8 cellular contexts compared by ENCODE assay signal in the genomic region with DNA sequence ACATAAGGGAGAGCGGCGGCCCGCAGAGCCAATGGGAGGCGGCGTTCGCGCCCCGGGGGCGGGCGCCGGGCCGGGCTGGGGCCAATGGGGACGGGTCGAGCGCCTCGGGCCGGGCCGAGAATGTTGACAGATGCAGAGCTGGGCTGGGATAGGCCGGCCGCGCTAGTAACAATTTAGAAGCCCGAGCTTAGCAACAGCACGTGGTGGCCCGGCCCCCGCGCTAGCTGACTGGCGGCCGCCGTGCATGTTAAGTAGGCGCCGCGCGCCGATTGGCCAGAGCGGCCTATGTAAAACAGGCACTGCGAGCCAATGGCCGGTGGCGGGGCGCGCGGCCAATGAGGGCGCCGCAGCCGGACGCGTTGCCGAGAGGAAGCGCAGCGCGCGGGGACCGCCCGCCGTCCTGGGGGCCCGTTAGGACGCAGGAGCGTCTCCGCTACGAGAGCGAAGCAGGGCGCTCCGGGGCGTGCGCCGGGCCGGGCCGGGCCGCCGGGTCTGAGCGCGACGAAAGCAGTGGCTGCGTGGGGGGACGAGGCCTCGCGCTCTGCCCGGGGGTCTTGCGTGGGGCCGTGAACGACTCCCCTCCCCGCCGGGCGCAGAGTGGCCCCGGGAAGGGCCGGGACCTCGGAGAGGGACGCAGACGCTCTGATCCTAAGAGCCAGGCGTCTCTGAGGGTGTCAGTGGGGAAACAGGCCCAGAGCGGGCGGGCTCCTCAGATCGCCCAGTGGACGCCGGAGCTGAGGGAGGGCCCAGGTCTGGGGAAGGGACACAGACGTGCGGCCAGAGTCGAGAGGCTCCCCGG. TPM values are rescaled to one million over a fixed set of nuclear protein-coding genes. Genes with fewer than 3 reads are reported as not detected.
DNase-seq lines count a peak whose midpoint lies in the region; ATAC-seq and TF ChIP-seq lines count a peak whose summit lies in the region.

No MANE protein-coding gene starts in this region.

- no peak for TF ChIP-seq CTCF in IMR-90 (conservative IDR thresholded peaks at IDR 0.05; ENCODE audit: low read depth, low read length)
- TF ChIP-seq CTCF in OCI-LY7 (conservative IDR thresholded peaks at IDR 0.05; ENCODE audit: low read length), result no peak
- no peak for TF ChIP-seq CTCF in epithelial cell of esophagus (IDR thresholded peaks at IDR 0.05; ENCODE audit: insufficient read depth, low read depth, low read length, missing control alignments)

- H3K27me3 ChIP-seq in IMR-90 (ENCODE audit: control insufficient read depth, insufficient read depth, low read length), result no peaks in the 10 kb centered on the region

- peak overlapping the region; percentile 38 to 89 for H4K8ac ChIP-seq in IMR-90 (ENCODE audit: low read depth in 2 of 2, low read length in 2 of 2)

- peak overlapping the region; percentile 48 for H2BK5ac ChIP-seq in IMR-90 (ENCODE audit: low read depth, low read length, poor library complexity, severe bottlenecking)

- H4K91ac ChIP-seq in IMR-90 (ENCODE audit: insufficient read depth, low read depth, low read length), result peak overlapping the region; percentile 63

- peak; percentile 89 for ATAC-seq in GM21529 (IDR thresholded peaks at IDR 0.05; ENCODE audit: unreplicated experiment)
- peak; percentile 89 for ATAC-seq in IMR-90 (ENCODE audit: low read depth)

- DNase-seq in DMS114 treated with DMSO at 0.1 percent for 48 hours (lab: John Stamatoyannopoulos, UW; ENCODE audit: unreplicated experiment) (peak; percentile 95), IMR-90 (peak; percentile 99), OCI-LY7 (ENCODE audit: low spot score) (peak; percentile 100), activated T-cell treated with anti-CD3 and anti-CD28 coated beads for 4 hours (peak; percentile 90), epithelial cell of esophagus (ENCODE audit: low read depth) (peak; percentile 100), middle frontal gyrus (ENCODE audit: extremely low spot score, low spot score) (peak; percentile 98)
- peak; percentile 95 to 96 for DNase-seq in stimulated activated CD8-positive, alpha-beta memory T cell treated with anti-CD3 and anti-CD28 coated beads, Interleukin-2, amount 100 ng/mL, for 1 hour (ENCODE audit: low read depth in 2 of 2)

- BruUV-seq in IMR-90 (replicated peaks; lab: Mats Ljungman, UMichigan), result no TSS peak
- no TSS peak for BruUV-seq in OCI-LY7 (replicated peaks; lab: Mats Ljungman, UMichigan)

- H3K56ac ChIP-seq in IMR-90 (ENCODE audit: extremely low read depth, insufficient read depth, low read length), result no peak overlapping the region

- no peaks in the 10 kb centered on the region for H3K9me2 ChIP-seq in OCI-LY7 (ENCODE audit: insufficient read depth, low read length)

- POLR2A ChIA-PET in IMR-90 (lab: Charles Lee; ENCODE audit: unreplicated experiment) (interaction anchor here (0.6 kb wide), 1 partner anchor 30 kb away, joined by 3 read pairs; no protein-coding TSS in a partner anchor), OCI-LY7 (lab: Charles Lee) (interaction anchor here (0.6 to 2.4 kb wide), 5 partner anchors 20 to 207 kb away, joined by 3 to 7 read pairs (median 5); a partner anchor contains a TSS)

- H4K5ac ChIP-seq in IMR-90 (ENCODE audit: low read depth, low read length), result peak overlapping the region; percentile 28

- dilution Hi-C loops in IMR-90 (cut with HindIII; ENCODE audit: low sequenced_read_pairs, unreplicated experiment), result no loop called here

- H2BK15ac ChIP-seq in IMR-90 (ENCODE audit: low read depth, low read length), result no peak overlapping the region

- H3K4me1 ChIP-seq in IMR-90 (ENCODE audit: control insufficient read depth, insufficient read depth, low read length), result peaks cover 8% of the 10 kb centered on the region; the same call in 1 of the 2 replicates
- peaks cover 20% of the 10 kb centered on the region for H3K4me1 ChIP-seq in OCI-LY7 (ENCODE audit: insufficient read depth, low read length, poor library complexity, severe bottlenecking)

- TF ChIP-seq RAD21 in IMR-90 (IDR thresholded peaks at IDR 0.05; ENCODE audit: low read length), result no peak

- H3K79me2 ChIP-seq in OCI-LY7 (ENCODE audit: insufficient read depth, low read depth, low read length), result no peaks in the 10 kb centered on the region

- no peak overlapping the region for H2BK20ac ChIP-seq in IMR-90 (ENCODE audit: low read depth, low read length)

- H3K23ac ChIP-seq in IMR-90 (ENCODE audit: low read depth, low read length), result peak overlapping the region; percentile 92; the same call in 1 of the 2 replicates

- H3K9me3 ChIP-seq in IMR-90 (ENCODE audit: control insufficient read depth, insufficient read depth, low read length) (no peaks in the 10 kb centered on the region), OCI-LY7 (ENCODE audit: low read length) (no peaks in the 10 kb centered on the region)

- H3K4me2 ChIP-seq in IMR-90 (ENCODE audit: low read depth, low read length) (peak overlapping the region; percentile 70), OCI-LY7 (ENCODE audit: low read length) (peak overlapping the region; percentile 81)

- in situ Hi-C loops in IMR-90 (cut with MboI; ENCODE audit: low sequenced_read_pairs), result no loop called here

- H4K20me1 ChIP-seq in IMR-90 (ENCODE audit: insufficient read depth, low read length) (peaks cover 27% of the 10 kb centered on the region), OCI-LY7 (ENCODE audit: insufficient read depth, low read length) (no peaks in the 10 kb centered on the region)

- peak overlapping the region; percentile 84 for H2AK9ac ChIP-seq in IMR-90 (replicated peaks; ENCODE audit: low read depth, low read length, poor library complexity)

- WGBS in IMR-90 (ENCODE audit: extremely low coverage in 2 of 2, insufficient read length in 1 of 2), 2 experiments, result 0% methylated on average over 28 of the region's 98 CpGs; no CpG with 5 or more reads in 1 of the 2 experiments

- H3K4ac ChIP-seq in IMR-90 (ENCODE audit: low read depth, low read length), result peak overlapping the region; percentile 87

- peak overlapping the region; percentile 56 for H2BK120ac ChIP-seq in IMR-90 (ENCODE audit: low read depth, low read length)

- peak overlapping the region; percentile 97 for H3K4me3 ChIP-seq in IMR-90 (ENCODE audit: insufficient read depth, low read depth, low read length)
- H3K4me3 ChIP-seq in OCI-LY7 (ENCODE audit: low read depth, low read length, poor library complexity, severe bottlenecking), result peak overlapping the region; percentile 71
- H3K4me3 ChIP-seq in epithelial cell of esophagus (ENCODE audit: low read length), result peak overlapping the region; percentile 61

- H3K14ac ChIP-seq in IMR-90 (replicated peaks; ENCODE audit: low read depth, low read length), result peak overlapping the region; percentile 55

- intact Hi-C loops in IMR-90 (cut with micrococcal nuclease), result loop anchor here (5.0 to 10.0 kb wide), 3 partner anchors 90 to 205 kb away; a partner anchor contains a TSS
- intact Hi-C loops in OCI-LY7 (cut with micrococcal nuclease; ENCODE audit: unreplicated experiment), result loop anchor here (1.0 kb wide), 1 partner anchor 20 kb away; a partner anchor contains a TSS

- CTCF ChIA-PET in IMR-90 (lab: Yijun Ruan, JAX) (no interaction called here), OCI-LY7 (lab: Charles Lee; ENCODE audit: unreplicated experiment) (no interaction called here)

- H3K9me1 ChIP-seq in IMR-90 (ENCODE audit: insufficient read depth, low read length), result peaks cover 4% of the 10 kb centered on the region; the same call in 1 of the 2 replicates

- H3K36me3 ChIP-seq in IMR-90 (ENCODE audit: control insufficient read depth, insufficient read depth, low read length) (peaks cover 18% of the 10 kb centered on the region; the same call in 1 of the 2 replicates), OCI-LY7 (ENCODE audit: insufficient read depth, low read length) (no peaks in the 10 kb centered on the region)

- H3K79me1 ChIP-seq in IMR-90 (ENCODE audit: low read depth in 1 of 2, low read length in 2 of 2), result peaks cover 28 to 41% of the 10 kb centered on the region in 2 experiments

- peak overlapping the region; percentile 87; the same call in 1 of the 2 replicates for H2AK5ac ChIP-seq in IMR-90 (ENCODE audit: low read depth, low read length)

- peak; percentile 77 for TF ChIP-seq POLR2A in IMR-90 (IDR thresholded peaks at IDR 0.05; ENCODE audit: low read depth, low read length)

- H3K18ac ChIP-seq in IMR-90 (ENCODE audit: low read depth, low read length), result peak overlapping the region; percentile 2; the same call in 1 of the 2 replicates

- H3K9ac ChIP-seq in IMR-90 (ENCODE audit: low read depth, low read length), result peak overlapping the region; percentile 55

- H2AFZ ChIP-seq in IMR-90 (replicated peaks; ENCODE audit: low read length, poor library complexity), result peak overlapping the region; percentile 92
- H2AFZ ChIP-seq in OCI-LY7 (ENCODE audit: low read length), result peak overlapping the region; percentile 72; the same call in 1 of the 2 replicates

- H3K27ac ChIP-seq in IMR-90 (ENCODE audit: insufficient read depth, low read length) (peak overlapping the region; percentile 75), OCI-LY7 (ENCODE audit: low read depth, low read length, poor library complexity, severe bottlenecking) (peak overlapping the region; percentile 49)

TF ChIP-seq in IMR-90, 13 proteins besides CTCF, POLR2A, EP300 and RAD21 (continues in another document):
- TF ChIP-seq, protein P1, sequence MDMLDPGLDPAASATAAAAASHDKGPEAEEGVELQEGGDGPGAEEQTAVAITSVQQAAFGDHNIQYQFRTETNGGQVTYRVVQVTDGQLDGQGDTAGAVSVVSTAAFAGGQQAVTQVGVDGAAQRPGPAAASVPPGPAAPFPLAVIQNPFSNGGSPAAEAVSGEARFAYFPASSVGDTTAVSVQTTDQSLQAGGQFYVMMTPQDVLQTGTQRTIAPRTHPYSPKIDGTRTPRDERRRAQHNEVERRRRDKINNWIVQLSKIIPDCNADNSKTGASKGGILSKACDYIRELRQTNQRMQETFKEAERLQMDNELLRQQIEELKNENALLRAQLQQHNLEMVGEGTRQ (IDR thresholded peaks at IDR 0.05; ENCODE audit: low read depth, low read length), result peak; percentile 89

RNA-seq across cellular contexts. Expression of a gene that starts 0.4 kb away (rescaled TPM):
- 22.8 and 25.6 TPM in 2 replicates for total RNA-seq in IMR-90 (2012; rRNA removed)
- 54.4 and 63.6 TPM in 2 replicates for polyA plus RNA-seq in IMR-90 (2012; rRNA removed)
- polyA plus RNA-seq in IMR-90 (2012; cell fraction: cytosol; rRNA removed), result 57.4 and 87.5 TPM in 2 replicates
- polyA plus RNA-seq in IMR-90 (2012; cell fraction: nucleus; rRNA removed; ENCODE audit: low replicate concordance), result 81.6 and 159 TPM in 2 replicates
- 2.4 and 3.0 TPM in 2 replicates for total RNA-seq in OCI-LY7 (2014; rRNA removed; shearing (Covaris generic))
- total RNA-seq in OCI-LY7 (2022), result 10.4 and 11.6 TPM in 2 replicates

RNA-seq across cellular contexts. Expression of a gene that starts 20.4 kb away (rescaled TPM):
- total RNA-seq in IMR-90 (2012; rRNA removed), result 4.3 and 6.9 TPM in 2 replicates
- polyA plus RNA-seq in IMR-90 (2012; rRNA removed), result 3.6 and 4.8 TPM in 2 replicates
- polyA plus RNA-seq in IMR-90 (2012; cell fraction: cytosol; rRNA removed), result 3.0 and 5.8 TPM in 2 replicates
- polyA plus RNA-seq in IMR-90 (2012; cell fraction: nucleus; rRNA removed; ENCODE audit: low replicate concordance), result 9.9 and 13.2 TPM in 2 replicates
- total RNA-seq in OCI-LY7 (2014; rRNA removed; shearing (Covaris generic)), result 15.9 and 20.1 TPM in 2 replicates
- total RNA-seq in OCI-LY7 (2022), result 21.1 and 22.2 TPM in 2 replicates

RNA-seq across cellular contexts. Expression of a gene that starts 20.4 kb away (rescaled TPM):
- 0.72 and 1.1 TPM in 2 replicates for total RNA-seq in IMR-90 (2012; rRNA removed)
- 0.63 and 0.82 TPM in 2 replicates for polyA plus RNA-seq in IMR-90 (2012; rRNA removed)
- 0.03 and 0.63 TPM in 2 replicates for polyA plus RNA-seq in IMR-90 (2012; cell fraction: cytosol; rRNA removed)
- 3.3 and 5.4 TPM in 2 replicates for polyA plus RNA-seq in IMR-90 (2012; cell fraction: nucleus; rRNA removed; ENCODE audit: low replicate concordance)
- total RNA-seq in OCI-LY7 (2014; rRNA removed; shearing (Covaris generic)), result 2.7 and 4.4 TPM in 2 replicates
- total RNA-seq in OCI-LY7 (2022), result 3.5 and 4.0 TPM in 2 replicates

Comparison
In these comparisons a context has a peak if more than half of its experiments do, and no peak if none do; other contexts are left out.
1. Peak in every context shown above with its lines: DNase-seq, ATAC-seq, H3K4me3 ChIP-seq and H3K27ac ChIP-seq.